In the genomic region with DNA sequence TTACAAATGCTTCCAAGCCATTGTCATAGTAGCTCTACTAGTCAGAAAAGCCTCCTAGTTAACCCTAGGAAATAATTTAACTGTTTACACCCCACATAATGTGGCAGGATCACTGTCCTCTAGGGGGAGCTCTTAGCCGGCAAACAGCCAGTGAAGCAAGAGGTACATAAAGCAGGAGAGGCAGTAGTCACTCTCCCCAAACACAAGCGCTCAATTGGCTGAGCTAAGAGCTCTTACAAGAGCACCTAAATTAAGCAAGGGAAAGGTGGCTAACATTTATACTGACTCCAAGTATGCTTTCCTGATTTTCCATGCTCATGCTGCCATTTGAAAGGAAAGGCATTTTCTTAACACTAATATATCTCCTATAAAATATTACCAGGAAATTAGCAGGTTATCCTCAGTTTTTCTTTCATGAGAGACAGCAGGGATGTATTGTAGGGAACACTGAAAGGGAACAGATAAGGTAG, we compare ENCODE assay signal across 8 cellular contexts. TPM values are rescaled to one million over a fixed set of nuclear protein-coding genes. Genes with fewer than 3 reads are reported as not detected.
DNase-seq lines count a peak whose midpoint lies in the region; ATAC-seq and TF ChIP-seq lines count a peak whose summit lies in the region.

No MANE protein-coding gene starts in this region.

- H3K9me2 ChIP-seq in HCT116 (ENCODE audit: insufficient read depth) (no peaks in the 10 kb centered on the region), MM.1S (replicated peaks; ENCODE audit: insufficient read depth, low read length) (no peaks in the 10 kb centered on the region)

- TF ChIP-seq RAD21 in HCT116 (IDR thresholded peaks at IDR 0.05; ENCODE audit: low read depth), result peak; percentile 89

- no peak for TF ChIP-seq POLR2A in HCT116 (IDR thresholded peaks at IDR 0.05; ENCODE audit: borderline replicate concordance, extremely low read depth, insufficient read depth, insufficient read length)

- H4K20me1 ChIP-seq in HCT116 (ENCODE audit: insufficient read depth) (no peaks in the 10 kb centered on the region), MM.1S (ENCODE audit: insufficient read depth, low read length) (no peaks in the 10 kb centered on the region)

- RAD21 ChIA-PET in HCT116 (lab: Charles Lee; ENCODE audit: low non-redundant PET in 1 of 2, low total read pairs in 2 of 2, uncharacterized antibody in 2 of 2, unreplicated experiment in 2 of 2), result no interaction called here

- H3K4me3 ChIP-seq in HCT116 (replicated peaks in 1 of 2; ENCODE audit: low read depth in 1 of 2, low read length in 2 of 2) (no peak overlapping the region), MM.1S (ENCODE audit: low read length) (no peak overlapping the region), cardiac muscle cell (no peak overlapping the region)

- no TSS peak for BruUV-seq in HCT116 (replicated peaks; lab: Mats Ljungman, UMichigan)

- POLR2A ChIA-PET in HCT116 (lab: Charles Lee), result interaction anchor here (1.7 kb wide), 1 partner anchor 77 kb away, joined by 4 read pairs; a partner anchor contains a TSS

- H3K36me3 ChIP-seq in HCT116 (ENCODE audit: control insufficient read depth in 1 of 2, insufficient read depth in 2 of 2, low read length in 2 of 2), result no peaks in the 10 kb centered on the region
- no peaks in the 10 kb centered on the region for H3K36me3 ChIP-seq in MM.1S (replicated peaks; ENCODE audit: insufficient read depth, low read length)
- no peaks in the 10 kb centered on the region for H3K36me3 ChIP-seq in cardiac muscle cell

- no peak overlapping the region for H3K9ac ChIP-seq in HCT116 (ENCODE audit: low read length)
- H3K9ac ChIP-seq in MM.1S (ENCODE audit: low read length), result no peak overlapping the region

- H3K4me1 ChIP-seq in HCT116 (ENCODE audit: control insufficient read depth in 1 of 2, insufficient read depth in 2 of 2, low read length in 2 of 2), result peaks cover 0 to 12% of the 10 kb centered on the region in 2 experiments; a peak in 3 of 4 replicates
- H3K4me1 ChIP-seq in MM.1S (ENCODE audit: low read length), result no peaks in the 10 kb centered on the region
- peaks cover 27% of the 10 kb centered on the region for H3K4me1 ChIP-seq in cardiac muscle cell (ENCODE audit: low read depth)

- DNase-seq in GDM1 (lab: John Stamatoyannopoulos, UW) (peak; percentile 50), HCT116 (ENCODE audit: low read depth, low spot score) (peak; percentile 66), MM.1S (peak; percentile 70), SIG-M5 (lab: John Stamatoyannopoulos, UW) (peak; percentile 55), cardiac muscle cell (ENCODE audit: low read depth in 1 of 2, low spot score in 1 of 2) (peak; percentile 74 to 80), putamen (ENCODE audit: low spot score) (no peak)
- DNase-seq in activated effector memory CD4-positive, alpha-beta T cell treated with Interleukin-2 at 50 U/mL for 16 hours, result peak; percentile 12
- DNase-seq in stimulated activated CD4-positive, alpha-beta T cell treated with anti-CD3 and anti-CD28 coated beads, Interleukin-1b, Interleukin-23, amount 100 ng/mL, for 4 hours (ENCODE audit: low read depth in 2 of 2), result peak; percentile 22 to 37

- H2AFZ ChIP-seq in HCT116 (ENCODE audit: low read depth, low read length, poor library complexity, severe bottlenecking), result no peak overlapping the region
- H2AFZ ChIP-seq in MM.1S (ENCODE audit: low read length), result no peak overlapping the region

- H3K9me3 ChIP-seq in HCT116 (ENCODE audit: control insufficient read depth in 1 of 2, insufficient read depth in 1 of 2, low read depth in 1 of 2, low read length in 2 of 2) (no peaks in the 10 kb centered on the region), MM.1S (replicated peaks; ENCODE audit: insufficient read depth, low read length) (no peaks in the 10 kb centered on the region), cardiac muscle cell (ENCODE audit: low read depth) (no peaks in the 10 kb centered on the region)

- no peaks in the 10 kb centered on the region for H3F3A ChIP-seq in MM.1S (ENCODE audit: insufficient read depth, low read length)

- H3K4me2 ChIP-seq in HCT116 (ENCODE audit: low read length) (peak overlapping the region; percentile 14; the same call in 1 of the 2 replicates), MM.1S (ENCODE audit: low read depth, low read length) (no peak overlapping the region)

- TF ChIP-seq CTCF in HCT116 (IDR thresholded peaks at IDR 0.05 in 2 of 3, conservative IDR thresholded peaks at IDR 0.05 in 1 of 3; ENCODE audit: borderline replicate concordance in 1 of 3, insufficient read depth in 1 of 3, low read depth in 2 of 3, low read length in 2 of 3), result peak; percentile 81 to 90 (median 83)
- TF ChIP-seq CTCF in MM.1S (IDR thresholded peaks at IDR 0.05; ENCODE audit: low read length), result peak; percentile 94
- peak; percentile 80 for TF ChIP-seq CTCF in cardiac muscle cell (IDR thresholded peaks at IDR 0.05; ENCODE audit: low read depth, low read length)

- intact Hi-C loops in HCT116 (cut with micrococcal nuclease), result loop anchor here (2.0 kb wide), 1 partner anchor 38 kb away; a partner anchor contains a TSS

- no peak overlapping the region for H3K27ac ChIP-seq in HCT116 (ENCODE audit: low read depth, low read length)
- no peak overlapping the region for H3K27ac ChIP-seq in MM.1S (ENCODE audit: low read length)
- peak overlapping the region; percentile 20 for H3K27ac ChIP-seq in cardiac muscle cell

- CTCF ChIA-PET in HCT116 (lab: Charles Lee), result interaction anchor here (0.7 to 3.3 kb wide), 24 partner anchors 9 to 1041 kb away, joined by 3 to 15 read pairs (median 3); a partner anchor contains a TSS

- H3K79me2 ChIP-seq in HCT116 (ENCODE audit: insufficient read depth, low read length) (peaks cover 9% of the 10 kb centered on the region), MM.1S (ENCODE audit: low read length) (no peaks in the 10 kb centered on the region)

- ATAC-seq in HCT116, result peak; percentile 97

- H3K27me3 ChIP-seq in HCT116 (ENCODE audit: insufficient read depth, low read length) (no peaks in the 10 kb centered on the region), MM.1S (replicated peaks; ENCODE audit: insufficient read depth, low read length) (no peaks in the 10 kb centered on the region), cardiac muscle cell (no peaks in the 10 kb centered on the region)

TF ChIP-seq in HCT116, 20 proteins besides CTCF, POLR2A, EP300 and RAD21:
- TF ChIP-seq CBX3 (IDR thresholded peaks at IDR 0.05; ENCODE audit: low read depth), result peak; percentile 43; the same call in 1 of the 2 replicates
- TF ChIP-seq, protein P1, sequence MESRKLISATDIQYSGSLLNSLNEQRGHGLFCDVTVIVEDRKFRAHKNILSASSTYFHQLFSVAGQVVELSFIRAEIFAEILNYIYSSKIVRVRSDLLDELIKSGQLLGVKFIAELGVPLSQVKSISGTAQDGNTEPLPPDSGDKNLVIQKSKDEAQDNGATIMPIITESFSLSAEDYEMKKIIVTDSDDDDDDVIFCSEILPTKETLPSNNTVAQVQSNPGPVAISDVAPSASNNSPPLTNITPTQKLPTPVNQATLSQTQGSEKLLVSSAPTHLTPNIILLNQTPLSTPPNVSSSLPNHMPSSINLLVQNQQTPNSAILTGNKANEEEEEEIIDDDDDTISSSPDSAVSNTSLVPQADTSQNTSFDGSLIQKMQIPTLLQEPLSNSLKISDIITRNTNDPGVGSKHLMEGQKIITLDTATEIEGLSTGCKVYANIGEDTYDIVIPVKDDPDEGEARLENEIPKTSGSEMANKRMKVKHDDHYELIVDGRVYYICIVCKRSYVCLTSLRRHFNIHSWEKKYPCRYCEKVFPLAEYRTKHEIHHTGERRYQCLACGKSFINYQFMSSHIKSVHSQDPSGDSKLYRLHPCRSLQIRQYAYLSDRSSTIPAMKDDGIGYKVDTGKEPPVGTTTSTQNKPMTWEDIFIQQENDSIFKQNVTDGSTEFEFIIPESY (IDR thresholded peaks at IDR 0.05; ENCODE audit: extremely low read depth, insufficient replicate concordance, low read length), result no peak

RNA-seq across cellular contexts. Expression of a gene that starts 37.6 kb away (rescaled TPM):
- total RNA-seq in HCT116 (2021; ENCODE audit: unreplicated experiment) (11.5 TPM), cardiac muscle cell (3.2 and 8.0 TPM in 2 replicates)
- polyA plus RNA-seq in HCT116 (2012), result 7.3 and 8.3 TPM in 2 replicates
- 3.2 and 7.5 TPM in 2 replicates for polyA plus RNA-seq in cardiac muscle cell
